18 cellular contexts compared by ENCODE assay signal in genomic region chr3:106699093-106699492, GRCh38.
A peak's percentile ranks its signal among the peaks of the same experiment; 100 is the strongest.
DNase-seq lines count a peak whose midpoint lies in the region; ATAC-seq and TF ChIP-seq lines count a peak whose summit lies in the region.
"Had no signal": no experiment of that assay in that cellular context is flagged by ENCODE, and none has a peak within 500 bp of the region (broad histone marks: within the 10 kb centered on the region; RNA-seq: fewer than 3 reads in every experiment).

No MANE protein-coding gene starts in this region.

- H4K20me1 ChIP-seq in H9 (ENCODE audit: control insufficient read depth, insufficient read depth, insufficient read length) = no peaks in the 10 kb centered on the region

- no peak overlapping the region for H2BK5ac ChIP-seq in H9 (ENCODE audit: insufficient read length, low read length)

- H3K4me3 Mint-ChIP-seq in H9 = no peak overlapping the region
- H3K4me3 Mint-ChIP-seq: activated naive CD8-positive, alpha-beta T cell treated with anti-CD3 and anti-CD28 coated beads, Interleukin-2, amount 10 ng/mL, durations not matched to agents 7 days and 5 days; activated T-cell treated with anti-CD3 and anti-CD28 coated beads, Interleukin-2, amount 50 U/mL, for 4 hours; effector memory CD8-positive, alpha-beta T cell had no signal

- H3K23ac ChIP-seq in H9 (ENCODE audit: insufficient read length, low read depth, low read length) = no peak overlapping the region

- H3K27ac ChIP-seq in H9 (ENCODE audit: insufficient read length, low read depth, low read length) (no peak overlapping the region), lower lobe of right lung (no peak overlapping the region)
- H3K27ac ChIP-seq: ovary had no signal

- no peak overlapping the region for H4K8ac ChIP-seq in H9 (replicated peaks; ENCODE audit: insufficient read length, low read depth, low read length)

- no peak overlapping the region for H3K56ac ChIP-seq in H9 (ENCODE audit: insufficient read length, low read depth, low read length)

- TF ChIP-seq CTCF in H9 (conservative IDR thresholded peaks at IDR 0.05) (no peak), lower lobe of right lung (IDR thresholded peaks at IDR 0.05) (no peak)

- H3K79me2 ChIP-seq in H9 (ENCODE audit: insufficient read depth, low read length) = 0 out of 2 replicates have a peak, but pooled peaks cover 1% of the 10 kb centered on the region

- H2BK20ac ChIP-seq in H9 (ENCODE audit: low read depth, low read length, poor library complexity, severe bottlenecking) = no peak overlapping the region

- no peak overlapping the region for H3K4me2 ChIP-seq in H9 (ENCODE audit: insufficient read depth, insufficient read length, low read length)

- no peak overlapping the region for H2BK12ac ChIP-seq in H9 (ENCODE audit: insufficient read length, low read depth, low read length)

- peak overlapping the region; percentile 56; the same call in 1 of the 2 replicates for H3K14ac ChIP-seq in H9 (ENCODE audit: insufficient read depth, low read length)

- 0 out of 2 replicates have a peak, but pooled peaks cover 5% of the 10 kb centered on the region for H3K4me1 ChIP-seq in H9 (ENCODE audit: insufficient read depth, low read length)
- no peaks in the 10 kb centered on the region for H3K4me1 ChIP-seq in lower lobe of right lung
- H3K4me1 ChIP-seq: Caco-2 had no signal

- no peaks in the 10 kb centered on the region for H3K79me1 ChIP-seq in H9 (ENCODE audit: insufficient read depth, low read depth, low read length, poor library complexity, severe bottlenecking)

- no peak overlapping the region for H2BK120ac ChIP-seq in H9 (ENCODE audit: low read depth, low read length, poor library complexity, severe bottlenecking)

- no peak overlapping the region for H3K4ac ChIP-seq in H9 (ENCODE audit: low read depth, low read length)

- intact Hi-C loops in lower lobe of right lung (cut with DNase I) = no loop called here

- no peaks in the 10 kb centered on the region for H3K9me3 Mint-ChIP-seq in H9
- H3K9me3 Mint-ChIP-seq: activated naive CD8-positive, alpha-beta T cell treated with anti-CD3 and anti-CD28 coated beads, Interleukin-2, amount 10 ng/mL, durations not matched to agents 7 days and 5 days; activated T-cell treated with anti-CD3 and anti-CD28 coated beads, Interleukin-2, amount 50 U/mL, for 4 hours; effector memory CD8-positive, alpha-beta T cell had no signal

- H3T11ph ChIP-seq in H9 (ENCODE audit: low read length) = no peak overlapping the region

- no peaks in the 10 kb centered on the region for H3K9me3 ChIP-seq in H9 (ENCODE audit: control insufficient read depth, low read depth, low read length)
- no peaks in the 10 kb centered on the region for H3K9me3 ChIP-seq in lower lobe of right lung
- H3K9me3 ChIP-seq: Caco-2, ovary had no signal

- H3K27me3 ChIP-seq in H9 (ENCODE audit: insufficient read depth, low read length) (no peaks in the 10 kb centered on the region), lower lobe of right lung (ENCODE audit: low read depth) (no peaks in the 10 kb centered on the region)
- H3K27me3 ChIP-seq: ovary had no signal

- H4K5ac ChIP-seq in H9 (ENCODE audit: insufficient read length, low read depth, low read length) = no peak overlapping the region

- H3K27me3 Mint-ChIP-seq in H9 (ENCODE audit: low read depth) = no peaks in the 10 kb centered on the region
- H3K27me3 Mint-ChIP-seq: activated naive CD8-positive, alpha-beta T cell treated with anti-CD3 and anti-CD28 coated beads, Interleukin-2, amount 10 ng/mL, durations not matched to agents 7 days and 5 days had no signal

- no peak overlapping the region for H2AK5ac ChIP-seq in H9 (ENCODE audit: insufficient read length, low read length)

- ATAC-seq in lower lobe of right lung = peak; percentile 68 to 78
- ATAC-seq in HG02588 (IDR thresholded peaks at IDR 0.05; ENCODE audit: unreplicated experiment) = no peak
- no peak for ATAC-seq in HG03354 (IDR thresholded peaks at IDR 0.05; ENCODE audit: poor library complexity, severe bottlenecking, unreplicated experiment)
- ATAC-seq: activated T-cell treated with anti-CD3 and anti-CD28 coated beads, Interleukin-2, amount 50 U/mL, for 4 hours; effector memory CD8-positive, alpha-beta T cell had no signal

- H3K4me3 ChIP-seq in lower lobe of right lung = no peak overlapping the region
- H3K4me3 ChIP-seq: ovary had no signal

- peaks cover 0 to 1% (median 0%) of the 10 kb centered on the region in 3 experiments; a peak in 1 of 7 replicates for H3K36me3 Mint-ChIP-seq in H9 (ENCODE audit: insufficient read depth in 1 of 3, low read depth in 3 of 3)
- H3K36me3 Mint-ChIP-seq: activated naive CD8-positive, alpha-beta T cell treated with anti-CD3 and anti-CD28 coated beads, Interleukin-2, amount 10 ng/mL, durations not matched to agents 7 days and 5 days had no signal

- H3K23me2 ChIP-seq in H9 (ENCODE audit: insufficient read length, low read depth, low read length, poor library complexity, severe bottlenecking) = no peaks in the 10 kb centered on the region

- H3K36me3 ChIP-seq in lower lobe of right lung = no peaks in the 10 kb centered on the region
- H3K36me3 ChIP-seq: ovary had no signal

- no peak overlapping the region for H2AFZ ChIP-seq in H9 (ENCODE audit: low read length)

- peak overlapping the region; percentile 71 for H3K18ac ChIP-seq in H9 (ENCODE audit: insufficient read length, low read depth, low read length)

- peak overlapping the region in 2 of 3 experiments; percentile 55 to 80; a peak in 3 of 7 replicates for H3K27ac Mint-ChIP-seq in H9
- H3K27ac Mint-ChIP-seq: activated naive CD8-positive, alpha-beta T cell treated with anti-CD3 and anti-CD28 coated beads, Interleukin-2, amount 10 ng/mL, durations not matched to agents 7 days and 5 days; effector memory CD8-positive, alpha-beta T cell had no signal

- no CpG with 5 or more reads among the region's 2 CpGs for WGBS in H9 (ENCODE audit: extremely low coverage, insufficient read length, low lambda C conversion rate)

- DNase-seq in H9 (no peak), NCI-H146 (lab: John Stamatoyannopoulos, UW) (peak; percentile 81), NCI-H82 (lab: John Stamatoyannopoulos, UW) (peak; percentile 89), lower lobe of right lung (no peak), SKM-1 (lab: John Stamatoyannopoulos, UW; ENCODE audit: unreplicated experiment) (no peak)
- DNase-seq in stimulated activated CD8-positive, alpha-beta memory T cell treated with anti-CD3 and anti-CD28 coated beads, Interleukin-4, amount 100 ng/mL, for 48 hours = no peak
- DNase-seq: activated CD4-positive, alpha-beta T cell treated with anti-CD3 and anti-CD28 coated beads, Interleukin-2, amount 50 U/mL, for 4 hours; activated naive CD8-positive, alpha-beta T cell treated with anti-CD3 and anti-CD28 coated beads, Interleukin-2, amount 10 ng/mL, durations not matched to agents 7 days and 5 days; activated T-cell treated with anti-CD3 and anti-CD28 coated beads, Interleukin-2, amount 50 U/mL, for 4 hours; caudate nucleus; effector memory CD8-positive, alpha-beta T cell; GOT3; hippocampal formation; ovary; stimulated activated CD4-positive, alpha-beta T cell treated with anti-CD3 and anti-CD28 coated beads, Interleukin-4, amount 100 ng/mL, for 24 hours had no signal

- no peak overlapping the region for H4K91ac ChIP-seq in H9 (ENCODE audit: insufficient read length, low read depth, low read length)

- no peak overlapping the region for H2BK15ac ChIP-seq in H9 (ENCODE audit: low read depth, low read length)

- H3K4me1 Mint-ChIP-seq in H9 = peaks cover 10 to 13% of the 10 kb centered on the region in 2 experiments
- H3K4me1 Mint-ChIP-seq: activated naive CD8-positive, alpha-beta T cell treated with anti-CD3 and anti-CD28 coated beads, Interleukin-2, amount 10 ng/mL, durations not matched to agents 7 days and 5 days had no signal

- no peak overlapping the region for H3K9ac ChIP-seq in H9 (ENCODE audit: extremely low read depth, insufficient read length, low read length)

Comparison
In these comparisons a context has a peak if more than half of its experiments do, and no peak if none do; other contexts are left out.
1. DNase-seq: peak in NCI-H146 (single experiment) and NCI-H82 (single experiment); none in H9 (single experiment), lower lobe of right lung (single experiment), stimulated activated CD8-positive, alpha-beta memory T cell treated with anti-CD3 and anti-CD28 coated beads, Interleukin-4, amount 100 ng/mL, for 48 hours (single experiment) and SKM-1 (single experiment).
2. ATAC-seq: peak in lower lobe of right lung (2 of 2); none in HG02588 (single experiment) and HG03354 (single experiment).